Comparison of ENCODE assay signal across 9 cellular contexts in the genomic region with DNA sequence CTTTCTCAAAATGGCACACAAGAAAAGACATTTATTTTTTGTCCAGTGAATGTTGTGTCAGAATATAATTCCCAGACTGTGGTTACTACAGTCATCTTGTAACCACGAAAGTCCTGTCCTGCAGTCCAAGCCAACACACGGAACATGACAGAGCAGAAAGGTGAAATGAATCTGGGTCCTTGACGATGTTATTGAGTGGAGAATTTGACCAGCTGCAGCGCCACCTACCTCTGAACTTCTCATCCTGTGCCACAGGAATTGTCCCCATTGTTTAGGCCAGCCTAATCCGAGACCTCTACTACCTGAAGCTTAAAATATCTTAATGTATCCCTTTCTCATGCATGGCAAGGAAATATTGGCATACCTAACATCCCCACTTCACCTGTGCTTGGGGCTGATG.
A peak's percentile ranks its signal among the peaks of the same experiment; 100 is the strongest.
DNase-seq lines count a peak whose midpoint lies in the region; ATAC-seq, FAIRE-seq and TF ChIP-seq lines count a peak whose summit lies in the region.
"Had no signal": no experiment of that assay in that cellular context is flagged by ENCODE, and none has a peak within 500 bp of the region (broad histone marks: within the 10 kb centered on the region; RNA-seq: fewer than 3 reads in every experiment).

No MANE protein-coding gene starts in this region.

- no peak overlapping the region for H3K4me2 ChIP-seq in PC-9

- peak; percentile 76 for DNase-seq in Daoy (ENCODE audit: low read depth)
- DNase-seq in HK-2 (ENCODE audit: unreplicated experiment), result peak; percentile 3
- peak in 1 of 2 experiments; percentile 7 for DNase-seq in PC-9
- DNase-seq in left kidney (ENCODE audit: low read depth, low spot score), result peak; percentile 64
- no peak for DNase-seq in NK-92 treated with Interleukin-12 subunit alpha and Interleukin-12 subunit beta, amount 100 ng/mL, for 24 hours (lab: John Stamatoyannopoulos, UW)
- no peak for DNase-seq in H54 (ENCODE audit: insufficient read length, low spot score)
- no peak for DNase-seq in CD4-positive, alpha-beta T cell
- DNase-seq in naive thymus-derived CD4-positive, alpha-beta T cell, result no peak
- DNase-seq: NCI-H2171 treated with DMSO at 0.1 percent for 48 hours had no signal

- H3K27me3 Mint-ChIP-seq in CD4-positive, alpha-beta T cell, result peaks cover 33% of the 10 kb centered on the region
- peaks cover 0 to 31% (median 15%) of the 10 kb centered on the region in 5 donors for H3K27me3 Mint-ChIP-seq in naive thymus-derived CD4-positive, alpha-beta T cell

- CTCF ChIA-PET in PC-9 (lab: Charles Lee), result no interaction called here
- CTCF ChIA-PET in CD4-positive, alpha-beta T cell (lab: Charles Lee), result no interaction called here
- CTCF ChIA-PET in naive thymus-derived CD4-positive, alpha-beta T cell (lab: Charles Lee), result no interaction called here

- no peaks in the 10 kb centered on the region for H3K4me1 Mint-ChIP-seq in CD4-positive, alpha-beta T cell (ENCODE audit: low read depth)
- peaks cover 0 to 1% (median 0%) of the 10 kb centered on the region in 7 donors for H3K4me1 Mint-ChIP-seq in naive thymus-derived CD4-positive, alpha-beta T cell

- H3K9me3 ChIP-seq in PC-9 (ENCODE audit: insufficient read depth, low read depth), result no peaks in the 10 kb centered on the region
- H3K9me3 ChIP-seq in CD4-positive, alpha-beta T cell (ENCODE audit: control insufficient read depth, low read length), result no peaks in the 10 kb centered on the region
- H3K9me3 ChIP-seq in naive thymus-derived CD4-positive, alpha-beta T cell (ENCODE audit: control insufficient read depth in 2 of 3, low read length in 3 of 3), result no peaks in the 10 kb centered on the region

- H3K36me3 ChIP-seq in PC-9 (ENCODE audit: low read depth), result no peaks in the 10 kb centered on the region
- H3K36me3 ChIP-seq in naive thymus-derived CD4-positive, alpha-beta T cell (ENCODE audit: control insufficient read depth in 2 of 3, insufficient read depth in 3 of 3, low read length in 3 of 3), result no peaks in the 10 kb centered on the region

- no peak for TF ChIP-seq POLR2A in H54 (IDR thresholded peaks at IDR 0.05; ENCODE audit: low read depth, low read length)

- no peaks in the 10 kb centered on the region for H4K20me1 ChIP-seq in PC-9 (ENCODE audit: insufficient read depth)

- no peaks in the 10 kb centered on the region for H3K27me3 ChIP-seq in PC-9 (ENCODE audit: insufficient read depth, low read depth)
- H3K27me3 ChIP-seq in CD4-positive, alpha-beta T cell (ENCODE audit: control insufficient read depth, insufficient read depth, low read length), result no peaks in the 10 kb centered on the region
- H3K27me3 ChIP-seq in naive thymus-derived CD4-positive, alpha-beta T cell (ENCODE audit: control insufficient read depth in 2 of 2, insufficient read depth in 2 of 2, low read length in 2 of 2), result no peaks in the 10 kb centered on the region

- H3K4me1 ChIP-seq in PC-9 (replicated peaks; ENCODE audit: insufficient read depth), result no peaks in the 10 kb centered on the region
- H3K4me1 ChIP-seq in naive thymus-derived CD4-positive, alpha-beta T cell (ENCODE audit: control insufficient read depth in 2 of 2, insufficient read depth in 2 of 2, low read length in 2 of 2), result no peaks in the 10 kb centered on the region

- POLR2A ChIA-PET in PC-9 (lab: Charles Lee; ENCODE audit: unreplicated experiment), result no interaction called here
- POLR2A ChIA-PET in CD4-positive, alpha-beta T cell (lab: Charles Lee), result no interaction called here
- POLR2A ChIA-PET in naive thymus-derived CD4-positive, alpha-beta T cell (lab: Charles Lee), result no interaction called here

- H3K4me3 Mint-ChIP-seq in CD4-positive, alpha-beta T cell, result no peak overlapping the region
- no peak overlapping the region for H3K4me3 Mint-ChIP-seq in naive thymus-derived CD4-positive, alpha-beta T cell

- H3K4me3 ChIP-seq in PC-9, result no peak overlapping the region
- no peak overlapping the region for H3K4me3 ChIP-seq in naive thymus-derived CD4-positive, alpha-beta T cell (ENCODE audit: low read length)

- FAIRE-seq in H54 (lab: Jason Lieb, UNC), result no peak

- TF ChIP-seq CTCF in PC-9 (conservative IDR thresholded peaks at IDR 0.05), result 0 out of 2 replicates have a peak, but pooled peaks have one; percentile 27
- TF ChIP-seq CTCF in CD4-positive, alpha-beta T cell (IDR thresholded peaks at IDR 0.05), result no peak

- no peaks in the 10 kb centered on the region for H3K79me2 ChIP-seq in PC-9 (ENCODE audit: low read depth)

- no peak overlapping the region for H3K27ac Mint-ChIP-seq in CD4-positive, alpha-beta T cell
- no peak overlapping the region for H3K27ac Mint-ChIP-seq in naive thymus-derived CD4-positive, alpha-beta T cell

- H3F3A ChIP-seq in PC-9 (ENCODE audit: insufficient read depth, low read depth), result no peaks in the 10 kb centered on the region

- no peak for ATAC-seq in CD4-positive, alpha-beta T cell (ENCODE audit: poor library complexity)
- no peak for ATAC-seq in naive thymus-derived CD4-positive, alpha-beta T cell

- intact Hi-C loops in PC-9 (cut with micrococcal nuclease; ENCODE audit: unreplicated experiment), result no loop called here
- intact Hi-C loops in CD4-positive, alpha-beta T cell (cut with DNase I, micrococcal nuclease), result no loop called here
- intact Hi-C loops in naive thymus-derived CD4-positive, alpha-beta T cell (cut with micrococcal nuclease), result no loop called here

- H2AFZ ChIP-seq in PC-9, result no peak overlapping the region

- H3K27ac ChIP-seq in PC-9, result no peak overlapping the region
- no peak overlapping the region for H3K27ac ChIP-seq in CD4-positive, alpha-beta T cell (ENCODE audit: low read depth, low read length)
- no peak overlapping the region for H3K27ac ChIP-seq in naive thymus-derived CD4-positive, alpha-beta T cell (ENCODE audit: low read depth, low read length)

- no TSS peak for BruUV-seq in PC-9 (replicated peaks; lab: Mats Ljungman, UMichigan)

- H3K9me3 Mint-ChIP-seq in CD4-positive, alpha-beta T cell, result no peaks in the 10 kb centered on the region
- peaks cover 0 to 4% (median 0%) of the 10 kb centered on the region in 11 donors for H3K9me3 Mint-ChIP-seq in naive thymus-derived CD4-positive, alpha-beta T cell

- H3K36me3 Mint-ChIP-seq in CD4-positive, alpha-beta T cell (ENCODE audit: low read depth), result no peaks in the 10 kb centered on the region
- no peaks in the 10 kb centered on the region for H3K36me3 Mint-ChIP-seq in naive thymus-derived CD4-positive, alpha-beta T cell

- no peaks in the 10 kb centered on the region for H3K9me2 ChIP-seq in PC-9 (ENCODE audit: insufficient read depth)

Comparison
In these comparisons a context has a peak if more than half of its experiments do, and no peak if none do; other contexts are left out.
1. DNase-seq: peak in Daoy (single experiment), HK-2 (single experiment) and left kidney (single experiment); none in NK-92 treated with Interleukin-12 subunit alpha and Interleukin-12 subunit beta, amount 100 ng/mL, for 24 hours (single experiment), H54 (single experiment), CD4-positive, alpha-beta T cell (0 of 10) and naive thymus-derived CD4-positive, alpha-beta T cell (0 of 9).